Comparison of ENCODE assay signal across 2 cellular contexts in the genomic region with DNA sequence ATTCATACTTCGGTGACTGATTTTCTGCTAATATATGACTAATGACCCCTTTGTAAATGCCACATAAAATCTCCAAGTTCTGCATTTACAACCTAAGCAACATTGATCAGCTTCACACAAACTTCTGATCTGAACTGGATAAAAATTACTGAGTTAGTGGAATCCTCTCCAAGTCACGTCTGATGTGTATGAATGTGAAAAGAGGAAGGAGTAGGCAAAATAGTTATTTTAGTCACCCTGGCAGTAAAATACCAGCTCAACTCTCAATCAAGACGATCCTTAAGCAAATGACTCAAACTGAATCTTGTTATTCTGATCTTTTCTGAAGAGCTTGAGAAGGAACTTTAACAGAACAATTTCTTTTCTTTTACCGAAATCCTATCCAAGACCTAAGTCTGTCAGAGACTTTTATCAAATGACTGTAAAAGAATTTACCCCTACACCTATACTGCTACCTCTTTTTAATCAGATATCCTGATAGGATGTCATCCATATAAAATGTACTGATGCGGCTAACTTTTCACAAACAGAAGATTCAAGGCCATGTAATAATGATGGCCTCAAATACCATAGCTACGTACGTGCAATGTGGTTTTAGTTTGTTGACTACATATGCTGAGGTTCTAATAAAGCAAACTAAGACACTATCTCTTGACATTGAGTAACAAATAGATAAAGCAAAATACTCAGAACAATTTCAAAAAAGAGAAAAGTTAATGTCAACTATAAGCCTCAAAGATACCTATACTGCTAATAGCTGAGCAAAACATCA.
TF ChIP-seq lines count a peak whose summit lies in the region.

No MANE protein-coding gene starts in this region.

TF ChIP-seq in GM12878, 131 proteins besides CTCF, POLR2A, EP300 and RAD21:
- peak; percentile 60; the same call in 1 of the 2 replicates for TF ChIP-seq MEF2A (IDR thresholded peaks at IDR 0.05; ENCODE audit: insufficient read depth, low read depth, low read length)
- 0 out of 2 replicates have a peak, but pooled peaks have one; percentile 15 for TF ChIP-seq SPI1 (IDR thresholded peaks at IDR 0.05; ENCODE audit: borderline replicate concordance, insufficient read depth, low read depth, low read length)
- 0 out of 2 replicates have a peak, but pooled peaks have one; percentile 31 for TF ChIP-seq DPF2 (IDR thresholded peaks at IDR 0.05)
- TF ChIP-seq MEF2B (IDR thresholded peaks at IDR 0.05; ENCODE audit: partially characterized antibody, poor library complexity, severe bottlenecking): peak; percentile 32
- no peak for TF ChIP-seq ZNF274 (IDR thresholded peaks at IDR 0.05; ENCODE audit: insufficient read depth, insufficient read length)
- no peak for TF ChIP-seq SMAD5 (IDR thresholded peaks at IDR 0.05; ENCODE audit: low read depth)
- TF ChIP-seq BHLHE40 (IDR thresholded peaks at IDR 0.05; ENCODE audit: borderline replicate concordance in 1 of 2, low read depth in 2 of 2, low read length in 1 of 2): no peak
- no peak for TF ChIP-seq BCL3 (IDR thresholded peaks at IDR 0.05; ENCODE audit: borderline replicate concordance, insufficient read depth, low read depth, low read length, poor library complexity, severe bottlenecking)
- peak; percentile 47 for TF ChIP-seq JUNB (IDR thresholded peaks at IDR 0.05)
- TF ChIP-seq ZNF687 (IDR thresholded peaks at IDR 0.05): no peak
- TF ChIP-seq, protein P1, sequence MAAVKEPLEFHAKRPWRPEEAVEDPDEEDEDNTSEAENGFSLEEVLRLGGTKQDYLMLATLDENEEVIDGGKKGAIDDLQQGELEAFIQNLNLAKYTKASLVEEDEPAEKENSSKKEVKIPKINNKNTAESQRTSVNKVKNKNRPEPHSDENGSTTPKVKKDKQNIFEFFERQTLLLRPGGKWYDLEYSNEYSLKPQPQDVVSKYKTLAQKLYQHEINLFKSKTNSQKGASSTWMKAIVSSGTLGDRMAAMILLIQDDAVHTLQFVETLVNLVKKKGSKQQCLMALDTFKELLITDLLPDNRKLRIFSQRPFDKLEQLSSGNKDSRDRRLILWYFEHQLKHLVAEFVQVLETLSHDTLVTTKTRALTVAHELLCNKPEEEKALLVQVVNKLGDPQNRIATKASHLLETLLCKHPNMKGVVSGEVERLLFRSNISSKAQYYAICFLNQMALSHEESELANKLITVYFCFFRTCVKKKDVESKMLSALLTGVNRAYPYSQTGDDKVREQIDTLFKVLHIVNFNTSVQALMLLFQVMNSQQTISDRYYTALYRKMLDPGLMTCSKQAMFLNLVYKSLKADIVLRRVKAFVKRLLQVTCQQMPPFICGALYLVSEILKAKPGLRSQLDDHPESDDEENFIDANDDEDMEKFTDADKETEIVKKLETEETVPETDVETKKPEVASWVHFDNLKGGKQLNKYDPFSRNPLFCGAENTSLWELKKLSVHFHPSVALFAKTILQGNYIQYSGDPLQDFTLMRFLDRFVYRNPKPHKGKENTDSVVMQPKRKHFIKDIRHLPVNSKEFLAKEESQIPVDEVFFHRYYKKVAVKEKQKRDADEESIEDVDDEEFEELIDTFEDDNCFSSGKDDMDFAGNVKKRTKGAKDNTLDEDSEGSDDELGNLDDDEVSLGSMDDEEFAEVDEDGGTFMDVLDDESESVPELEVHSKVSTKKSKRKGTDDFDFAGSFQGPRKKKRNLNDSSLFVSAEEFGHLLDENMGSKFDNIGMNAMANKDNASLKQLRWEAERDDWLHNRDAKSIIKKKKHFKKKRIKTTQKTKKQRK (IDR thresholded peaks at IDR 0.05; ENCODE audit: low read depth, low read length): no peak
- TF ChIP-seq SMARCA5 (IDR thresholded peaks at IDR 0.05): no peak
- TF ChIP-seq IKZF1 (conservative IDR thresholded peaks at IDR 0.05): 0 out of 2 replicates have a peak, but pooled peaks have one; percentile 15
- 0 out of 4 replicates have a peak, but pooled peaks have one; percentile 27 to 44 for TF ChIP-seq IKZF2 (IDR thresholded peaks at IDR 0.05)
- peak; percentile 47; the same call in 1 of the 2 replicates for TF ChIP-seq NFIC (IDR thresholded peaks at IDR 0.05; ENCODE audit: low read depth, low read length)
- 0 out of 2 replicates have a peak, but pooled peaks have one; percentile 22 for TF ChIP-seq CBX5 (IDR thresholded peaks at IDR 0.05; ENCODE audit: low read depth)

TF ChIP-seq in SK-N-SH, 30 proteins besides CTCF, POLR2A, EP300 and RAD21:
- no peak for TF ChIP-seq POLR2AphosphoS5 (IDR thresholded peaks at IDR 0.05; ENCODE audit: low read depth, low read length)
- TF ChIP-seq TEAD4 (IDR thresholded peaks at IDR 0.05; ENCODE audit: borderline replicate concordance, insufficient read depth): no peak
- TF ChIP-seq USF1 (IDR thresholded peaks at IDR 0.05; ENCODE audit: borderline replicate concordance, low read depth): no peak
- TF ChIP-seq MXI1 (IDR thresholded peaks at IDR 0.05; ENCODE audit: low read depth, low read length): no peak
- TF ChIP-seq JUND (IDR thresholded peaks at IDR 0.05): no peak
- TF ChIP-seq NFIC (IDR thresholded peaks at IDR 0.05; ENCODE audit: borderline replicate concordance): no peak
- TF ChIP-seq SIN3A (IDR thresholded peaks at IDR 0.05; ENCODE audit: borderline replicate concordance, low read depth, low read length): no peak
- no peak for TF ChIP-seq SMC3 (IDR thresholded peaks at IDR 0.05; ENCODE audit: low read depth, low read length)
- no peak for TF ChIP-seq FOXJ3 (CRISPR knock-in tag; IDR thresholded peaks at IDR 0.05)
- TF ChIP-seq EZH2phosphoT487 (IDR thresholded peaks at IDR 0.05; ENCODE audit: borderline replicate concordance, low read depth): no peak
- no peak for TF ChIP-seq PBX3 (IDR thresholded peaks at IDR 0.05)
TF ChIP-seq in SK-N-SH: peak in this region for 0.
